ENCODE assay signal across 24 cellular contexts in the genomic region with DNA sequence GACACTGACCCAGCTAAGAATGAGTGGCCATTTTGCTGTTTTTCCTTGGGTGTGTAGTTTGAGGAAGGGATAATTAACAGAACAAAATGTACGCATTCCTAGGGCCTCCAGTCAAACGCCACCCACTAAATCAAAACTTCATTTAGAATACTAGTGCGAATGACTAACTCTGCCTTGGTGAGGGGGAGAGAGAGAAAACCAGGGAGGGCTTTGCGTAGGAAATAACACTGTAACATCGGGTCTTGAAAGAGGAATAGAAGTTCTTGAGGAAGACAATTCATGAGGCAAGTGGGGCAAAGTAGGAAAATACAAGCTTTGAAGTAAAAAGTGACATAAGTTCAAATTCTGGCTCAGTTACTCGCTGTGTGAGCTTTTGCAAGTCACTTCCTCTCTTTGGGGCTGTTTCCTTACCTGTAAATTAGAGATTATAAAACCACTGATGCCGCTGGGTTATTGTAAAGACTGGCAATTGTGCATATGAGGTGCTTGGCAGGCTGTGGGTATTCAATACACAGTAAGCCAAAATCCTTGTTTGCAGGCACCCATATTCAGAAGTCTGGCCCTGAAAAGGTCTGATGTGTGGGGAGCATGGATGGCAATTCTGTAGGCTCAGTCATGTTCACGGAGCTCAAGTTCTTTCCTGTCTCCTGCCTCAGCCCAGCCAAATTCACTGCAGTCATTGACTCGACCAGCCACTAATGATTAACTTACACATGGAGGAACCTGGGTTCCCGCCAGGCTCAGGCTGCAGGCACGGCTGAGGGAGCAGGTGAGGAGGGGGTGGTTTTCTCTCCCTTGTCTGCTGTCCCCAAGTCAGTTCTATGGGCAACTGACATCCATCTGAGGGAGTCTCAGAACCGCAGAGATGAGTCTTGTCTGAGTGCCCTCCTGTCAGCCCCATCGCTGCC.
DNase-seq lines count a peak whose midpoint lies in the region; TF ChIP-seq lines count a peak whose summit lies in the region.
"Had no signal": no experiment of that assay in that cellular context is flagged by ENCODE, and none has a peak within 500 bp of the region (broad histone marks: within the 10 kb centered on the region; RNA-seq: fewer than 3 reads in every experiment).

No MANE protein-coding gene starts in this region.

- H4K20me1 ChIP-seq in Karpas-422 (ENCODE audit: insufficient read depth, low read depth, low read length) (no peaks in the 10 kb centered on the region), hepatocyte (ENCODE audit: insufficient read depth, poor library complexity, severe bottlenecking) (no peaks in the 10 kb centered on the region)
- H4K20me1 ChIP-seq: BLaER1 had no signal

- TF ChIP-seq CTCF in hepatocyte (IDR thresholded peaks at IDR 0.05; ENCODE audit: poor library complexity) (no peak), RWPE1 (conservative IDR thresholded peaks at IDR 0.05; ENCODE audit: low read depth) (no peak)

- H3K23ac ChIP-seq in neuronal stem cell (ENCODE audit: low read depth, low read length, poor library complexity), result no peak overlapping the region

- H3K4me1 ChIP-seq in Karpas-422 (ENCODE audit: low read length), result peaks cover 37% of the 10 kb centered on the region
- no peaks in the 10 kb centered on the region for H3K4me1 ChIP-seq in hepatocyte (ENCODE audit: insufficient read depth)
- H3K4me1 ChIP-seq in neuronal stem cell (ENCODE audit: control insufficient read depth in 2 of 2, insufficient read depth in 1 of 2, low read depth in 1 of 2, low read length in 2 of 2), result no peaks in the 10 kb centered on the region
- no peaks in the 10 kb centered on the region for H3K4me1 ChIP-seq in CD4-positive, alpha-beta memory T cell (ENCODE audit: insufficient read depth, low read length)
- H3K4me1 ChIP-seq: BLaER1, esophagus squamous epithelium, Peyer's patch, SJCRH30, suprapubic skin, uterus had no signal

- H3K9ac ChIP-seq in Karpas-422 (ENCODE audit: low read length) (peak overlapping the region; percentile 30; the same call in 1 of the 2 replicates), neuronal stem cell (ENCODE audit: low read depth, low read length, poor library complexity) (no peak overlapping the region)
- H3K9ac ChIP-seq: BLaER1 had no signal

- H3K36me3 Mint-ChIP-seq in CD4-positive, alpha-beta memory T cell, result no peaks in the 10 kb centered on the region
- H3K36me3 Mint-ChIP-seq: IgD-negative memory B cell; stimulated activated memory B cell treated with anti-CD40 and anti-IgM and Interleukin-4, amounts not matched to agents 10 μg/mL and 1 μg/mL and 100 μg/mL, for 72 hours had no signal

- whole genome bisulfite sequencing in hepatocyte (ENCODE audit: low lambda C conversion rate, missing lambda C conversion rate), result 78% methylated on average over 13 of the region's 13 CpGs
- no CpG with 5 or more reads among the region's 13 CpGs for WGBS in neuronal stem cell (ENCODE audit: extremely low coverage in 2 of 2, insufficient read length in 2 of 2, insufficient replicate concordance in 1 of 2), 2 donors

- H4K91ac ChIP-seq in neuronal stem cell (ENCODE audit: low read depth, low read length, poor library complexity), result no peak overlapping the region

- H3K27ac ChIP-seq in Karpas-422 (ENCODE audit: low read length) (peak overlapping the region; percentile 69), hepatocyte (no peak overlapping the region), neuronal stem cell (replicated peaks; ENCODE audit: low read length) (no peak overlapping the region), RWPE1 (no peak overlapping the region)
- H3K27ac ChIP-seq in CD4-positive, alpha-beta memory T cell (ENCODE audit: low read depth, low read length), result no peak overlapping the region
- H3K27ac ChIP-seq: BLaER1, esophagus squamous epithelium, Peyer's patch, SJCRH30, suprapubic skin, uterus had no signal

- H2AFZ ChIP-seq in Karpas-422 (ENCODE audit: low read length) (no peak overlapping the region), hepatocyte (no peak overlapping the region), neuronal stem cell (ENCODE audit: low read length) (no peak overlapping the region)

- H3K9me3 ChIP-seq in Karpas-422 (ENCODE audit: low read length) (no peaks in the 10 kb centered on the region), hepatocyte (ENCODE audit: low read depth) (no peaks in the 10 kb centered on the region), neuronal stem cell (replicated peaks in 1 of 2; ENCODE audit: control insufficient read depth in 2 of 2, insufficient read depth in 1 of 2, low read depth in 1 of 2, low read length in 2 of 2) (peaks cover 0 to 3% of the 10 kb centered on the region in 2 donors)
- no peaks in the 10 kb centered on the region for H3K9me3 ChIP-seq in CD4-positive, alpha-beta memory T cell (ENCODE audit: control insufficient read depth in 1 of 2, low read length in 2 of 2)
- H3K9me3 ChIP-seq: esophagus squamous epithelium, suprapubic skin, uterus had no signal

- H2BK12ac ChIP-seq in neuronal stem cell (ENCODE audit: low read length), result no peak overlapping the region

- DNase-seq in COLO668 (lab: John Stamatoyannopoulos, UW; ENCODE audit: unreplicated experiment) (peak; percentile 59), Karpas-422 (no peak), hepatocyte (ENCODE audit: low spot score) (peak; percentile 44), neuronal stem cell (ENCODE audit: low spot score) (no peak), RWPE1 (ENCODE audit: low spot score) (no peak)
- no peak for DNase-seq in CD4-positive, alpha-beta memory T cell
- no peak for DNase-seq in activated CD4-positive, alpha-beta T cell treated with anti-CD3 and anti-CD28 coated beads for 48 hours
- DNase-seq in activated naive CD4-positive, alpha-beta T cell treated with Interleukin-2 at 50 U/mL for 16 hours, result no peak
- DNase-seq: activated CD4-positive, alpha-beta T cell treated with anti-CD3 and anti-CD28 coated beads for 1 hour; activated CD8-positive, alpha-beta T cell treated with anti-CD3 and anti-CD28 coated beads, Interleukin-2, amount 10 ng/mL, durations not matched to agents 7 days and 5 days; activated naive CD4-positive, alpha-beta T cell; cortex of kidney; esophagus squamous epithelium; NCI-H1417 treated with DMSO at 0.1 percent for 48 hours; NCI-H510A; Peyer's patch; SJCRH30; stimulated activated CD4-positive, alpha-beta T cell treated with anti-CD3 and anti-CD28 coated beads, Interleukin-2, amount 100 ng/mL, for 48 hours; uterus had no signal

- peak overlapping the region in 2 of 8 donors; percentile 0 to 17 for H3K4me3 Mint-ChIP-seq in CD4-positive, alpha-beta memory T cell
- H3K4me3 Mint-ChIP-seq: activated CD8-positive, alpha-beta T cell treated with anti-CD3 and anti-CD28 coated beads, Interleukin-2, amount 10 ng/mL, durations not matched to agents 7 days and 5 days; IgD-negative memory B cell; stimulated activated memory B cell treated with anti-CD40 and anti-IgM and Interleukin-4, amounts not matched to agents 10 μg/mL and 1 μg/mL and 100 μg/mL, for 72 hours had no signal

- H2AK5ac ChIP-seq in neuronal stem cell (ENCODE audit: low read depth, low read length), result peak overlapping the region; percentile 48

- peak overlapping the region; percentile 68 for H3K18ac ChIP-seq in neuronal stem cell (ENCODE audit: low read length)

- no peaks in the 10 kb centered on the region for H3K79me2 ChIP-seq in Karpas-422 (ENCODE audit: low read length)
- H3K79me2 ChIP-seq in hepatocyte, result no peaks in the 10 kb centered on the region

- H3K27me3 ChIP-seq in Karpas-422 (ENCODE audit: low read length), result no peaks in the 10 kb centered on the region
- H3K27me3 ChIP-seq in hepatocyte, result peaks cover 6% of the 10 kb centered on the region
- H3K27me3 ChIP-seq in neuronal stem cell (ENCODE audit: control insufficient read depth in 3 of 3, insufficient read depth in 3 of 3, low read depth in 1 of 3, low read length in 3 of 3), result peaks cover 0 to 10% (median 0%) of the 10 kb centered on the region in 3 experiments
- H3K27me3 ChIP-seq in CD4-positive, alpha-beta memory T cell (ENCODE audit: insufficient read depth, low read length), result no peaks in the 10 kb centered on the region
- H3K27me3 ChIP-seq: BLaER1, Peyer's patch, uterus had no signal

- peaks cover 0 to 9% (median 7%) of the 10 kb centered on the region in 4 donors for H3K4me1 Mint-ChIP-seq in CD4-positive, alpha-beta memory T cell
- H3K4me1 Mint-ChIP-seq: IgD-negative memory B cell; stimulated activated memory B cell treated with anti-CD40 and anti-IgM and Interleukin-4, amounts not matched to agents 10 μg/mL and 1 μg/mL and 100 μg/mL, for 72 hours had no signal

- no peaks in the 10 kb centered on the region for H3K9me2 ChIP-seq in Karpas-422 (replicated peaks; ENCODE audit: insufficient read depth, low read length)
- no peaks in the 10 kb centered on the region for H3K9me2 ChIP-seq in hepatocyte (replicated peaks; ENCODE audit: insufficient read depth)

- CTCF ChIA-PET in RWPE1 (lab: Yijun Ruan, JAX), result interaction anchor here (0.6 to 1.4 kb wide), 4 partner anchors 47 to 254 kb away, joined by 3 to 6 read pairs (median 4); no protein-coding TSS in a partner anchor
- CTCF ChIA-PET in CD4-positive, alpha-beta memory T cell (lab: Charles Lee; ENCODE audit: partially characterized antibody), result interaction anchor here (1.4 to 1.7 kb wide), 2 partner anchors 14 to 47 kb away, joined by 3 read pairs; no protein-coding TSS in a partner anchor

- H3K4me3 ChIP-seq in Karpas-422 (ENCODE audit: low read length) (no peak overlapping the region), hepatocyte (no peak overlapping the region), neuronal stem cell (ENCODE audit: low read length in 2 of 2) (no peak overlapping the region)
- H3K4me3 ChIP-seq in CD4-positive, alpha-beta memory T cell (ENCODE audit: low read length in 2 of 2), result no peak overlapping the region
- H3K4me3 ChIP-seq: BLaER1, esophagus squamous epithelium, lung, Peyer's patch, SJCRH30, suprapubic skin, uterus had no signal

- H3K36me3 ChIP-seq in Karpas-422 (ENCODE audit: insufficient read depth, low read length) (no peaks in the 10 kb centered on the region), hepatocyte (replicated peaks; ENCODE audit: insufficient read depth, low read depth) (no peaks in the 10 kb centered on the region), neuronal stem cell (replicated peaks in 1 of 2; ENCODE audit: control insufficient read depth in 2 of 2, insufficient read depth in 2 of 2, low read length in 2 of 2) (no peaks in the 10 kb centered on the region)
- no peaks in the 10 kb centered on the region for H3K36me3 ChIP-seq in CD4-positive, alpha-beta memory T cell (ENCODE audit: insufficient read depth, low read length)
- H3K36me3 ChIP-seq: esophagus squamous epithelium, Peyer's patch, SJCRH30, suprapubic skin, uterus had no signal

- intact Hi-C loops in CD4-positive, alpha-beta memory T cell (cut with micrococcal nuclease), result no loop called here

- peak overlapping the region; percentile 13 for H3K14ac ChIP-seq in neuronal stem cell (ENCODE audit: low read length)

- H3K9me3 Mint-ChIP-seq in CD4-positive, alpha-beta memory T cell, result no peaks in the 10 kb centered on the region
- H3K9me3 Mint-ChIP-seq: stimulated activated memory B cell treated with anti-CD40 and anti-IgM and Interleukin-4, amounts not matched to agents 10 μg/mL and 1 μg/mL and 100 μg/mL, for 72 hours had no signal

- POLR2A ChIA-PET in RWPE1 (lab: Yijun Ruan, JAX; ENCODE audit: low non-redundant PET), result no interaction called here
- POLR2A ChIA-PET in CD4-positive, alpha-beta memory T cell (lab: Charles Lee; ENCODE audit: partially characterized antibody), result no interaction called here

- H3K27me3 Mint-ChIP-seq in CD4-positive, alpha-beta memory T cell, result peaks cover 5 to 7% of the 10 kb centered on the region in 2 donors

- H4K8ac ChIP-seq in neuronal stem cell (ENCODE audit: low read depth, low read length), result no peak overlapping the region

- H3K4me2 ChIP-seq in Karpas-422 (ENCODE audit: low read depth, low read length, poor library complexity, severe bottlenecking), result no peak overlapping the region
- no peak overlapping the region for H3K4me2 ChIP-seq in hepatocyte
- no peak overlapping the region for H3K4me2 ChIP-seq in neuronal stem cell (ENCODE audit: insufficient read depth, low read length, poor library complexity, severe bottlenecking)
- H3K4me2 ChIP-seq: BLaER1 had no signal

- no peak overlapping the region for H3K4ac ChIP-seq in neuronal stem cell (ENCODE audit: low read length)

- no peak overlapping the region for H2BK15ac ChIP-seq in neuronal stem cell (ENCODE audit: low read length)

- no peaks in the 10 kb centered on the region for H3K79me1 ChIP-seq in neuronal stem cell (ENCODE audit: low read depth, low read length)

- peak overlapping the region in 2 of 7 donors; percentile 14 to 16 for H3K27ac Mint-ChIP-seq in CD4-positive, alpha-beta memory T cell
- H3K27ac Mint-ChIP-seq: activated CD8-positive, alpha-beta T cell treated with anti-CD3 and anti-CD28 coated beads, Interleukin-2, amount 10 ng/mL, durations not matched to agents 7 days and 5 days; IgD-negative memory B cell; stimulated activated memory B cell treated with anti-CD40 and anti-IgM and Interleukin-4, amounts not matched to agents 10 μg/mL and 1 μg/mL and 100 μg/mL, for 72 hours had no signal

- no peak overlapping the region for H2BK120ac ChIP-seq in neuronal stem cell (ENCODE audit: low read depth, low read length)

- H2BK5ac ChIP-seq in neuronal stem cell (ENCODE audit: low read length), result no peak overlapping the region

Comparison
In these comparisons a context has a peak if more than half of its experiments do, and no peak if none do; other contexts are left out.
1. DNase-seq: peak in COLO668 (single experiment) and hepatocyte (single experiment); none in Karpas-422 (single experiment), neuronal stem cell (single experiment), RWPE1 (single experiment), CD4-positive, alpha-beta memory T cell (0 of 5), activated CD4-positive, alpha-beta T cell treated with anti-CD3 and anti-CD28 coated beads for 48 hours (single experiment) and activated naive CD4-positive, alpha-beta T cell treated with Interleukin-2 at 50 U/mL for 16 hours (single experiment).